ENCODE assay signal across 15 cellular contexts in genomic region chr5:146342882-146343865, GRCh38. TPM values are rescaled to one million over a fixed set of nuclear protein-coding genes. Genes with fewer than 3 reads are reported as not detected.
A peak's percentile ranks its signal among the peaks of the same experiment; 100 is the strongest.
DNase-seq lines count a peak whose midpoint lies in the region; ATAC-seq and TF ChIP-seq lines count a peak whose summit lies in the region.
"Had no signal": no experiment of that assay in that cellular context is flagged by ENCODE, and none has a peak within 500 bp of the region (broad histone marks: within the 10 kb centered on the region; RNA-seq: fewer than 3 reads in every experiment).

No MANE protein-coding gene starts in this region.

- H3K27me3 Mint-ChIP-seq in GM23338 (ENCODE audit: insufficient read depth, low read depth, poor library complexity) (peaks cover 98% of the 10 kb centered on the region), endothelial cell (ENCODE audit: unreplicated experiment) (peaks cover 33% of the 10 kb centered on the region)

- no peak for TF ChIP-seq EP300 in neural cell (conservative IDR thresholded peaks at IDR 0.05; ENCODE audit: poor library complexity, severe bottlenecking)

- peaks cover 31% of the 10 kb centered on the region for H3K4me1 ChIP-seq in GM23338 (ENCODE audit: insufficient read depth)
- H3K4me1 ChIP-seq in GM23248 (ENCODE audit: insufficient read depth): no peaks in the 10 kb centered on the region

- peaks cover 48% of the 10 kb centered on the region for H4K20me1 ChIP-seq in GM23338 (replicated peaks; ENCODE audit: insufficient read depth)
- no peaks in the 10 kb centered on the region for H4K20me1 ChIP-seq in neural cell (ENCODE audit: insufficient read depth)
- H4K20me1 ChIP-seq in GM23248 (ENCODE audit: insufficient read depth): no peaks in the 10 kb centered on the region

- DNase-seq in GM23338 (ENCODE audit: low spot score) (peak; percentile 65), NCI-H69 (lab: John Stamatoyannopoulos, UW) (peak; percentile 18), endothelial cell (ENCODE audit: low spot score) (peak; percentile 20), coronary artery (ENCODE audit: low spot score) (no peak), NCI-H2107 (lab: John Stamatoyannopoulos, UW) (no peak), GM23248 (no peak)
- DNase-seq in activated CD8-positive, alpha-beta memory T cell treated with anti-CD3 and anti-CD28 coated beads for 24 hours: no peak
- DNase-seq: ACHN, COR-L47, Kasumi-1, MM.1S, NCI-H1105, NCI-H1694 treated with DMSO at 0.1 percent for 48 hours, NCI-H345 had no signal

- H3K4me3 ChIP-seq in GM23338: peak overlapping the region; percentile 46
- no peak overlapping the region for H3K4me3 ChIP-seq in neural cell (ENCODE audit: low read length)
- no peak overlapping the region for H3K4me3 ChIP-seq in coronary artery
- H3K4me3 ChIP-seq in GM23248: no peak overlapping the region

- TF ChIP-seq CTCF in GM23338 (conservative IDR thresholded peaks at IDR 0.05; ENCODE audit: low read depth in 2 of 2) (no peak), endothelial cell (IDR thresholded peaks at IDR 0.05; ENCODE audit: unreplicated experiment) (no peak), neural cell (IDR thresholded peaks at IDR 0.05; ENCODE audit: poor library complexity, severe bottlenecking) (no peak), coronary artery (IDR thresholded peaks at IDR 0.05) (no peak)

- H3K27ac ChIP-seq in GM23338 (ENCODE audit: low read depth) (no peak overlapping the region), neural cell (ENCODE audit: low read length) (no peak overlapping the region), coronary artery (no peak overlapping the region), GM23248 (no peak overlapping the region)

- ATAC-seq in GM23338: peak; percentile 1; the same call in 2 of the 3 replicates

- TF ChIP-seq RAD21 in neural cell (conservative IDR thresholded peaks at IDR 0.05): no peak

- H3K79me2 ChIP-seq in GM23338 (replicated peaks; ENCODE audit: insufficient read depth): no peaks in the 10 kb centered on the region
- H3K79me2 ChIP-seq in neural cell (replicated peaks; ENCODE audit: insufficient read depth, low read length): no peaks in the 10 kb centered on the region
- H3K79me2 ChIP-seq in GM23248 (ENCODE audit: insufficient read depth): no peaks in the 10 kb centered on the region

- H3K36me3 ChIP-seq in GM23338 (ENCODE audit: insufficient read depth) (no peaks in the 10 kb centered on the region), neural cell (ENCODE audit: insufficient read depth, low read length) (no peaks in the 10 kb centered on the region), GM23248 (ENCODE audit: low read depth) (no peaks in the 10 kb centered on the region)

- H3K9ac ChIP-seq in neural cell (ENCODE audit: low read length) (no peak overlapping the region), GM23248 (no peak overlapping the region)

- peaks cover 9% of the 10 kb centered on the region; the same call in 2 of the 3 replicates for H3K9me3 Mint-ChIP-seq in GM23338
- no peaks in the 10 kb centered on the region for H3K9me3 Mint-ChIP-seq in endothelial cell (ENCODE audit: unreplicated experiment)

- H3K4me3 Mint-ChIP-seq in GM23338 (peak overlapping the region; percentile 50), endothelial cell (ENCODE audit: unreplicated experiment) (no peak overlapping the region)

- H3F3A ChIP-seq in GM23338 (replicated peaks; ENCODE audit: low read depth) (peaks cover 33% of the 10 kb centered on the region), neural cell (ENCODE audit: insufficient read depth, low read length, poor library complexity, severe bottlenecking) (no peaks in the 10 kb centered on the region), GM23248 (ENCODE audit: insufficient read depth) (no peaks in the 10 kb centered on the region)

- peaks cover 100% of the 10 kb centered on the region for H3K27me3 ChIP-seq in GM23338 (ENCODE audit: insufficient read depth)
- H3K27me3 ChIP-seq in neural cell (ENCODE audit: insufficient read depth, low read depth, low read length): peaks cover 98% of the 10 kb centered on the region
- peaks cover 92% of the 10 kb centered on the region for H3K27me3 ChIP-seq in GM23248 (replicated peaks; ENCODE audit: insufficient read depth)

- no peaks in the 10 kb centered on the region for H3K9me3 ChIP-seq in neural cell (ENCODE audit: low read length)
- no peaks in the 10 kb centered on the region for H3K9me3 ChIP-seq in GM23248 (ENCODE audit: low read depth)

- H3K4me1 Mint-ChIP-seq in GM23338 (peaks cover 45% of the 10 kb centered on the region), endothelial cell (ENCODE audit: unreplicated experiment) (peaks cover 21% of the 10 kb centered on the region)

- 2 to 4% methylated on average over 46 of the region's 46 CpGs for WGBS in GM23248 (ENCODE audit: low coverage in 1 of 2, low lambda C conversion rate in 2 of 2, missing lambda C conversion rate in 2 of 2), 2 experiments

- H3K27ac Mint-ChIP-seq in GM23338 (no peak overlapping the region), endothelial cell (ENCODE audit: unreplicated experiment) (no peak overlapping the region)

- H3K4me2 ChIP-seq in GM23338 (peak overlapping the region; percentile 82), neural cell (ENCODE audit: low read length) (no peak overlapping the region), GM23248 (ENCODE audit: unreplicated experiment) (no peak overlapping the region)

- H3K9me2 ChIP-seq in GM23338 (ENCODE audit: insufficient read depth): no peaks in the 10 kb centered on the region
- no peaks in the 10 kb centered on the region for H3K9me2 ChIP-seq in neural cell (ENCODE audit: insufficient read depth, low read length)
- H3K9me2 ChIP-seq in GM23248 (ENCODE audit: insufficient read depth): no peaks in the 10 kb centered on the region

- H2AFZ ChIP-seq in GM23338 (peak overlapping the region; percentile 13; the same call in 1 of the 2 replicates), neural cell (ENCODE audit: low read depth, low read length) (no peak overlapping the region), GM23248 (no peak overlapping the region)

- in situ Hi-C loops in GM23248 (cut with MboI): no loop called here

- H3K36me3 Mint-ChIP-seq in GM23338 (ENCODE audit: low read depth) (no peaks in the 10 kb centered on the region; the same call in 2 of the 3 replicates), endothelial cell (ENCODE audit: low read depth, unreplicated experiment) (no peaks in the 10 kb centered on the region)

TF ChIP-seq in GM23338, 12 proteins besides CTCF, POLR2A, EP300 and RAD21:
- TF ChIP-seq CREB1 (CRISPR knock-in tag; IDR thresholded peaks at IDR 0.05; ENCODE audit: low read depth) (no peak), EZH2 (IDR thresholded peaks at IDR 0.05; ENCODE audit: low read depth, unreplicated experiment) (peak; percentile 79)
TF ChIP-seq in GM23338: peak in this region for 1.

TF ChIP-seq in neural cell, 6 proteins besides CTCF, POLR2A, EP300 and RAD21:
- TF ChIP-seq TAF1 (IDR thresholded peaks at IDR 0.05; ENCODE audit: low read depth) (no peak), MXI1 (conservative IDR thresholded peaks at IDR 0.05; ENCODE audit: poor library complexity, severe bottlenecking) (no peak), SMC3 (conservative IDR thresholded peaks at IDR 0.05; ENCODE audit: poor library complexity) (no peak), REST (IDR thresholded peaks at IDR 0.05; ENCODE audit: borderline replicate concordance) (no peak), EZH2 (IDR thresholded peaks at IDR 0.05; ENCODE audit: borderline replicate concordance, insufficient read depth, low read length, poor library complexity, severe bottlenecking) (peak; percentile 67), POLR2AphosphoS5 (IDR thresholded peaks at IDR 0.05) (no peak)

RNA-seq across cellular contexts. Expression of gene POU4F3, which starts 4.5 kb away (rescaled TPM):
- total RNA-seq in GM23338 (2014; rRNA removed; shearing (Covaris generic)): 0.49 TPM in 1 of 2 replicates, not detected in the other
- polyA plus RNA-seq in GM23338 (2016; fragmentation: Nextera tagmentation; extraction: Ambion mirVana) (0.09 TPM in 1 of 2 replicates, not detected in the other), neural cell (0.15 and 0.22 TPM in 2 replicates), GM23248 (2016; fragmentation: Nextera tagmentation; extraction: Ambion mirVana) (not detected in 2 replicates)
- 0.15 TPM for total RNA-seq in endothelial cell (ENCODE audit: unreplicated experiment)
- polyA minus RNA-seq in neural cell: 0.35 TPM in 1 of 2 replicates, not detected in the other
- 0.13 TPM in 1 of 2 replicates, not detected in the other for total RNA-seq in GM23248 (2014; rRNA removed; shearing (Covaris generic))

Comparison
In these comparisons a context has a peak if more than half of its experiments do, and no peak if none do; other contexts are left out.
1. DNase-seq: peak in GM23338 (single experiment), NCI-H69 (single experiment) and endothelial cell (single experiment); none in activated CD8-positive, alpha-beta memory T cell treated with anti-CD3 and anti-CD28 coated beads for 24 hours (single experiment), coronary artery (single experiment), NCI-H2107 (single experiment) and GM23248 (single experiment).